21 cellular contexts compared by ENCODE assay signal in the genomic region with DNA sequence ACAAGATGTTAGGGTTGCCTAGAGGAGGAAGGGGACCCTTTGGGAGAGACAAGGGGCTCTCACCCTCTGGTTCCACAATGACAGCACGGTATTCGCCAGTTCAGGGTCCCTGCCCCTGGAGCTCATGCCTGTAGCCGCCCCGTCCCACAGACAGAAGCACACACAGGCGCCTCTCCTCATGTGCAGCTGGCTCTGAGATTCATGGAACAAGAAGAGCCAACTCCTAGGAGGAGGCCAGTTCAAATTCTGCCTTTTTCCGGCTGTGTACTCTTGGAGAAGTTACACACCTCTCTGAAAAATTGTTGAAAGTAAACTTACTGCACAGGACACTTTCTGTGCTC. TPM values are rescaled to one million over a fixed set of nuclear protein-coding genes. Genes with fewer than 3 reads are reported as not detected.
DNase-seq lines count a peak whose midpoint lies in the region; ATAC-seq, FAIRE-seq and TF ChIP-seq lines count a peak whose summit lies in the region.
"Had no signal": no experiment of that assay in that cellular context is flagged by ENCODE, and none has a peak within 500 bp of the region (broad histone marks: within the 10 kb centered on the region; RNA-seq: fewer than 3 reads in every experiment).

No MANE protein-coding gene starts in this region.

- no peak overlapping the region for H4K5ac ChIP-seq in IMR-90 (ENCODE audit: low read depth, low read length)
- no peak overlapping the region for H4K5ac ChIP-seq in H1 (ENCODE audit: insufficient read length, low read depth, low read length)

- peaks cover 9% of the 10 kb centered on the region for H3K4me1 ChIP-seq in IMR-90 (ENCODE audit: control insufficient read depth, insufficient read depth, low read length)
- peaks cover 25% of the 10 kb centered on the region for H3K4me1 ChIP-seq in adipocyte (ENCODE audit: control insufficient read depth, insufficient read depth, low read length)
- H3K4me1 ChIP-seq in H1 (replicated peaks in 1 of 4; ENCODE audit: control insufficient read depth in 3 of 4, insufficient read depth in 4 of 4, low read length in 3 of 4): peaks cover 0 to 13% (median 6%) of the 10 kb centered on the region in 4 experiments; a peak in 4 of 7 replicates
- peaks cover 13% of the 10 kb centered on the region for H3K4me1 ChIP-seq in prostate gland (replicated peaks)
- H3K4me1 ChIP-seq: BE2C, HAP-1 had no signal

- peak overlapping the region; percentile 77; the same call in 1 of the 3 replicates for H2BK15ac ChIP-seq in IMR-90 (ENCODE audit: low read depth, low read length)
- no peak overlapping the region for H2BK15ac ChIP-seq in H1 (ENCODE audit: low read length)

- H2BK5ac ChIP-seq in IMR-90 (ENCODE audit: low read depth, low read length, poor library complexity, severe bottlenecking) (peak overlapping the region; percentile 62), H1 (ENCODE audit: low read depth, low read length) (no peak overlapping the region)

- H3K18ac ChIP-seq in IMR-90 (ENCODE audit: low read depth, low read length): no peak overlapping the region; the same call in 1 of the 2 replicates
- no peak overlapping the region for H3K18ac ChIP-seq in H1 (ENCODE audit: extremely low read depth, low read length)

- no TSS peak for BruUV-seq in IMR-90 (replicated peaks; lab: Mats Ljungman, UMichigan)

- FAIRE-seq in H1 (lab: Jason Lieb, UNC): no peak

- H3K9me1 ChIP-seq in IMR-90 (ENCODE audit: insufficient read depth, low read length): peaks cover 10% of the 10 kb centered on the region

- TF ChIP-seq EP300 in H1 (IDR thresholded peaks at IDR 0.05; ENCODE audit: borderline replicate concordance in 1 of 2, low read depth in 2 of 2, low read length in 2 of 2): no peak

- H3K4ac ChIP-seq in IMR-90 (ENCODE audit: low read depth, low read length) (peak overlapping the region; percentile 86), H1 (replicated peaks; ENCODE audit: insufficient read length, low read depth, low read length) (no peak overlapping the region)

- H2AK5ac ChIP-seq in IMR-90 (ENCODE audit: low read depth, low read length): peak overlapping the region; percentile 67; the same call in 1 of the 2 replicates
- no peak overlapping the region for H2AK5ac ChIP-seq in H1 (ENCODE audit: low read depth, low read length)

- H4K91ac ChIP-seq in IMR-90 (ENCODE audit: insufficient read depth, low read depth, low read length): peak overlapping the region; percentile 99
- H4K91ac ChIP-seq in H1 (replicated peaks; ENCODE audit: insufficient read length, low read length): no peak overlapping the region

- H3K23ac ChIP-seq in IMR-90 (ENCODE audit: low read depth, low read length): no peak overlapping the region
- H3K23ac ChIP-seq in H1 (ENCODE audit: insufficient read length): no peak overlapping the region

- no peaks in the 10 kb centered on the region for H3K79me2 ChIP-seq in H1 (ENCODE audit: control insufficient read depth in 1 of 2, insufficient read depth in 2 of 2, low read length in 2 of 2)

- TF ChIP-seq RAD21 in IMR-90 (IDR thresholded peaks at IDR 0.05; ENCODE audit: low read length): no peak
- TF ChIP-seq RAD21 in H1 (IDR thresholded peaks at IDR 0.05 in 1 of 2, conservative IDR thresholded peaks at IDR 0.05 in 1 of 2; ENCODE audit: low read depth in 2 of 2, low read length in 2 of 2): no peak

- intact Hi-C loops in IMR-90 (cut with micrococcal nuclease) (no loop called here), prostate gland (cut with DNase I) (no loop called here)

- no peak overlapping the region for H3K27ac ChIP-seq in IMR-90 (ENCODE audit: insufficient read depth, low read length)
- H3K27ac ChIP-seq in H1 (ENCODE audit: low read depth, low read length): no peak overlapping the region
- H3K27ac ChIP-seq in substantia nigra (ENCODE audit: low read depth, low read length, poor library complexity, severe bottlenecking): peak overlapping the region; percentile 64
- H3K27ac ChIP-seq in prostate gland: no peak overlapping the region

- dilution Hi-C loops in IMR-90 (cut with HindIII; ENCODE audit: low sequenced_read_pairs, unreplicated experiment): no loop called here

- H3K9ac ChIP-seq in IMR-90 (ENCODE audit: low read depth, low read length): no peak overlapping the region
- peak overlapping the region; percentile 55 for H3K9ac ChIP-seq in adipocyte (ENCODE audit: low read length)
- H3K9ac ChIP-seq in H1 (replicated peaks in 1 of 4; ENCODE audit: extremely low read depth in 1 of 4, low read depth in 3 of 4, low read length in 3 of 4): no peak overlapping the region
- H3K9ac ChIP-seq: SK-N-SH had no signal

- TF ChIP-seq CTCF in IMR-90 (conservative IDR thresholded peaks at IDR 0.05; ENCODE audit: low read depth, low read length) (no peak), H1 (IDR thresholded peaks at IDR 0.05; ENCODE audit: control extremely low read depth in 1 of 3, insufficient read depth in 1 of 3, low read depth in 1 of 3, low read length in 3 of 3) (no peak), prostate gland (IDR thresholded peaks at IDR 0.05) (no peak)

- ATAC-seq in IMR-90 (ENCODE audit: low read depth): no peak
- ATAC-seq in GM21515 (IDR thresholded peaks at IDR 0.05; ENCODE audit: unreplicated experiment): no peak
- ATAC-seq in GM19023 (IDR thresholded peaks at IDR 0.05; ENCODE audit: unreplicated experiment): no peak
- ATAC-seq: Panc1 had no signal

- no peaks in the 10 kb centered on the region for H3K23me2 ChIP-seq in H1 (ENCODE audit: low read depth, low read length)

- 100% methylated on average over 2 of the region's 6 CpGs; no CpG with 5 or more reads in 1 of the 2 experiments for WGBS in IMR-90 (ENCODE audit: extremely low coverage in 2 of 2, insufficient read length in 1 of 2), 2 experiments
- WGBS in H1 (ENCODE audit: extremely low coverage in 1 of 2, insufficient coverage in 1 of 2, insufficient read length in 1 of 2, insufficient replicate concordance in 2 of 2, low coverage in 1 of 2, low lambda C conversion rate in 2 of 2, missing lambda C conversion rate in 1 of 2), 2 experiments: 86% methylated on average over 6 of the region's 6 CpGs; no CpG with 5 or more reads in 1 of the 2 experiments
- WGBS in prostate gland: 95% methylated on average over 6 of the region's 6 CpGs

- CTCF ChIA-PET in IMR-90 (lab: Yijun Ruan, JAX) (no interaction called here), H1 (lab: Charles Lee; ENCODE audit: partially characterized antibody) (interaction anchor here (0.9 to 3.9 kb wide), 4 partner anchors 11 to 555 kb away, joined by 3 to 20 read pairs (median 8); no protein-coding TSS in a partner anchor)

- H3K79me1 ChIP-seq in IMR-90 (ENCODE audit: low read depth in 1 of 2, low read length in 2 of 2): 0 out of 4 replicates have a peak, but pooled peaks cover 0 to 4% of the 10 kb centered on the region in 2 experiments
- H3K79me1 ChIP-seq in H1 (ENCODE audit: low read depth, low read length): no peaks in the 10 kb centered on the region

- H3K56ac ChIP-seq in IMR-90 (ENCODE audit: extremely low read depth, insufficient read depth, low read length) (no peak overlapping the region), H1 (replicated peaks; ENCODE audit: insufficient read length, low read depth, low read length) (no peak overlapping the region)

- H3K9me3 ChIP-seq in IMR-90 (ENCODE audit: control insufficient read depth, insufficient read depth, low read length): no peaks in the 10 kb centered on the region
- no peaks in the 10 kb centered on the region for H3K9me3 ChIP-seq in adipocyte (ENCODE audit: control insufficient read depth, low read length)
- no peaks in the 10 kb centered on the region for H3K9me3 ChIP-seq in H1 (ENCODE audit: insufficient read depth in 2 of 2, low read depth in 1 of 2, low read length in 1 of 2)
- H3K9me3 ChIP-seq in prostate gland: no peaks in the 10 kb centered on the region
- H3K9me3 ChIP-seq: BE2C, HAP-1, SK-N-SH had no signal

- H4K20me1 ChIP-seq in IMR-90 (ENCODE audit: insufficient read depth, low read length) (no peaks in the 10 kb centered on the region), H1 (replicated peaks in 1 of 2; ENCODE audit: control insufficient read depth in 1 of 2, insufficient read depth in 2 of 2, low read length in 2 of 2) (no peaks in the 10 kb centered on the region)

- TF ChIP-seq POLR2A in IMR-90 (IDR thresholded peaks at IDR 0.05; ENCODE audit: low read depth, low read length): no peak
- TF ChIP-seq POLR2A in H1 (IDR thresholded peaks at IDR 0.05; ENCODE audit: control extremely low read depth in 1 of 2, low read depth in 2 of 2, low read length in 2 of 2): no peak
- TF ChIP-seq POLR2A in prostate gland (IDR thresholded peaks at IDR 0.05): no peak

- no peak overlapping the region for H2AK9ac ChIP-seq in IMR-90 (replicated peaks; ENCODE audit: low read depth, low read length, poor library complexity)

- H3K4me2 ChIP-seq in IMR-90 (ENCODE audit: low read depth, low read length): no peak overlapping the region
- H3K4me2 ChIP-seq in H1 (ENCODE audit: insufficient read depth in 1 of 2, low read depth in 2 of 2, low read length in 2 of 2): no peak overlapping the region
- H3K4me2 ChIP-seq: SK-N-SH had no signal

- POLR2A ChIA-PET in IMR-90 (lab: Charles Lee; ENCODE audit: unreplicated experiment): no interaction called here
- POLR2A ChIA-PET in H1 (lab: Charles Lee; ENCODE audit: partially characterized antibody): no interaction called here

- H2AFZ ChIP-seq in IMR-90 (replicated peaks; ENCODE audit: low read length, poor library complexity): no peak overlapping the region
- H2AFZ ChIP-seq in H1 (ENCODE audit: low read length): 0 out of 2 replicates have a peak overlapping the region, but pooled peaks have one; percentile 14

- H2BK20ac ChIP-seq in IMR-90 (ENCODE audit: low read depth, low read length): peak overlapping the region; percentile 92
- no peak overlapping the region for H2BK20ac ChIP-seq in H1 (ENCODE audit: low read length)

- no peak overlapping the region for H3K14ac ChIP-seq in IMR-90 (replicated peaks; ENCODE audit: low read depth, low read length)
- H3K14ac ChIP-seq in H1 (ENCODE audit: insufficient read length): no peak overlapping the region

- H3K4me3 ChIP-seq in IMR-90 (ENCODE audit: insufficient read depth, low read depth, low read length) (no peak overlapping the region), adipocyte (ENCODE audit: low read length) (no peak overlapping the region), H1 (ENCODE audit: extremely low read depth in 1 of 4, insufficient read depth in 2 of 4, low read depth in 3 of 4, low read length in 4 of 4) (no peak overlapping the region), prostate gland (no peak overlapping the region)
- H3K4me3 ChIP-seq: HAP-1 had no signal

- H2BK12ac ChIP-seq in H1 (ENCODE audit: low read depth, low read length): no peak overlapping the region

- peak overlapping the region; percentile 100 for H2BK120ac ChIP-seq in IMR-90 (ENCODE audit: low read depth, low read length)
- H2BK120ac ChIP-seq in H1 (replicated peaks; ENCODE audit: low read depth, low read length): no peak overlapping the region

- H3K36me3 ChIP-seq in IMR-90 (ENCODE audit: control insufficient read depth, insufficient read depth, low read length) (no peaks in the 10 kb centered on the region), adipocyte (ENCODE audit: control insufficient read depth, insufficient read depth, low read length, severe bottlenecking) (no peaks in the 10 kb centered on the region), H1 (ENCODE audit: control insufficient read depth in 2 of 4, insufficient read depth in 4 of 4, low read length in 3 of 4) (no peaks in the 10 kb centered on the region), prostate gland (no peaks in the 10 kb centered on the region)
- H3K36me3 ChIP-seq: BE2C, HAP-1 had no signal

- peak overlapping the region in 1 of 2 experiments; percentile 95; a peak in 1 of 4 replicates for H4K8ac ChIP-seq in IMR-90 (ENCODE audit: low read depth in 2 of 2, low read length in 2 of 2)
- no peak overlapping the region for H4K8ac ChIP-seq in H1 (ENCODE audit: extremely low read depth, insufficient read depth, low read length)

- no peaks in the 10 kb centered on the region for H3K27me3 ChIP-seq in IMR-90 (ENCODE audit: control insufficient read depth, insufficient read depth, low read length)
- H3K27me3 ChIP-seq in adipocyte (replicated peaks; ENCODE audit: control insufficient read depth, insufficient read depth, low read length): no peaks in the 10 kb centered on the region
- no peaks in the 10 kb centered on the region for H3K27me3 ChIP-seq in H1 (replicated peaks in 1 of 4; ENCODE audit: control insufficient read depth in 3 of 4, extremely low read depth in 1 of 4, insufficient read depth in 3 of 4, low read length in 3 of 4)
- no peaks in the 10 kb centered on the region for H3K27me3 ChIP-seq in prostate gland (replicated peaks; ENCODE audit: insufficient read depth)
- H3K27me3 ChIP-seq: BE2C had no signal

- in situ Hi-C loops in IMR-90 (cut with MboI; ENCODE audit: low sequenced_read_pairs): no loop called here

- no peak for DNase-seq in IMR-90
- no peak for DNase-seq in adipocyte (ENCODE audit: low read depth)
- no peak for DNase-seq in H1 (ENCODE audit: low read depth in 1 of 2, low spot score in 2 of 2)
- no peak for DNase-seq in substantia nigra (lab: John Stamatoyannopoulos, UW)
- DNase-seq in prostate gland (ENCODE audit: low spot score): no peak
- no peak for DNase-seq in OCI-M1 (lab: John Stamatoyannopoulos, UW)
- DNase-seq: BE2C; Calu3; CD4-positive, alpha-beta T cell; DMS53; NCI-H1417 treated with DMSO at 0.1 percent for 48 hours; NCI-H2029 treated with DMSO at 0.1 percent for 48 hours; NCI-H510A treated with DMSO at 0.1 percent for 48 hours; SK-N-SH had no signal

RNA-seq across cellular contexts. Expression of gene BLOC1S4, which starts 15.3 kb away (rescaled TPM):
- total RNA-seq in IMR-90 (2012; rRNA removed) (8.8 and 13.3 TPM in 2 replicates), prostate gland (10 to 100 TPM; 20.4 to 35.2 TPM)
- polyA plus RNA-seq in IMR-90 (2012; rRNA removed) (22.1 and 24.2 TPM in 2 replicates), H1 (2011; rRNA removed) (26.6 and 27.8 TPM in 2 replicates)
- polyA plus RNA-seq in IMR-90 (2012; cell fraction: cytosol; rRNA removed): 7.3 and 27.7 TPM in 2 replicates
- 8.6 and 17.4 TPM in 2 replicates for polyA plus RNA-seq in IMR-90 (2012; cell fraction: nucleus; rRNA removed; ENCODE audit: low replicate concordance)
- 19.1 and 20.5 TPM in 2 replicates for total RNA-seq in H1 (2021; fragmentation: NEBNext Ultra II Directional; extraction: Animal tissue kit (Norgen Biotek cat#: 25700))
- polyA plus RNA-seq in H1 (2011; cell fraction: cytosol; rRNA removed): 29.7 TPM
- 12.4 TPM for polyA plus RNA-seq in H1 (2011; cell fraction: nucleus; rRNA removed)
- 13.3 to 16.7 TPM (median 16.1 TPM) in 4 replicates for polyA plus RNA-seq in H1 (2012, experiment 1 of 2)
- 17.3 TPM for polyA plus RNA-seq in H1 (2012, experiment 2 of 2)
- 16.3 TPM for polyA plus RNA-seq in H1 (2013, experiment 1 of 2)
- polyA plus RNA-seq in H1 (2013, experiment 2 of 2): 15.6 TPM
- 4.3 and 5.2 TPM in 2 replicates for polyA minus RNA-seq in H1 (2011; rRNA and poly(A)+ RNA removed)
- 11.3 TPM for polyA minus RNA-seq in H1 (2011; cell fraction: cytosol; rRNA and poly(A)+ RNA removed)
- polyA minus RNA-seq in H1 (2011; cell fraction: nucleus; rRNA and poly(A)+ RNA removed): 9.9 TPM

RNA-seq across cellular contexts. Expression of gene MRFAP1L1, which starts 21.6 kb away (rescaled TPM):
- total RNA-seq in IMR-90 (2012; rRNA removed) (31.7 and 64.2 TPM in 2 replicates), prostate gland (10 to 100 TPM; 65.2 to 81.9 TPM)
- polyA plus RNA-seq in IMR-90 (2012; rRNA removed) (41.7 and 47.0 TPM in 2 replicates), H1 (2011; rRNA removed) (21.3 and 26.8 TPM in 2 replicates)
- 21.2 and 35.5 TPM in 2 replicates for polyA plus RNA-seq in IMR-90 (2012; cell fraction: cytosol; rRNA removed)
- 7.2 and 19.4 TPM in 2 replicates for polyA plus RNA-seq in IMR-90 (2012; cell fraction: nucleus; rRNA removed; ENCODE audit: low replicate concordance)
- 54.3 TPM in 2 replicates for total RNA-seq in H1 (2021; fragmentation: NEBNext Ultra II Directional; extraction: Animal tissue kit (Norgen Biotek cat#: 25700))
- polyA plus RNA-seq in H1 (2011; cell fraction: cytosol; rRNA removed): 74.6 TPM
- 16.7 TPM for polyA plus RNA-seq in H1 (2011; cell fraction: nucleus; rRNA removed)
- polyA plus RNA-seq in H1 (2012, experiment 1 of 2): 53.6 to 74.9 TPM (median 57.3 TPM) in 4 replicates
- polyA plus RNA-seq in H1 (2012, experiment 2 of 2): 9.4 TPM
- 38.8 TPM for polyA plus RNA-seq in H1 (2013, experiment 1 of 2)
- polyA plus RNA-seq in H1 (2013, experiment 2 of 2): 41.0 TPM
- polyA minus RNA-seq in H1 (2011; rRNA and poly(A)+ RNA removed): 9.8 and 12.3 TPM in 2 replicates
- 15.9 TPM for polyA minus RNA-seq in H1 (2011; cell fraction: cytosol; rRNA and poly(A)+ RNA removed)
- 11.4 TPM for polyA minus RNA-seq in H1 (2011; cell fraction: nucleus; rRNA and poly(A)+ RNA removed)

RNA-seq across cellular contexts. Expression of gene S100P, which starts 37.6 kb away (rescaled TPM):
- total RNA-seq in IMR-90 (2012; rRNA removed) (not detected in 2 replicates), prostate gland (10 to 100 TPM in 1 of 2 donors, 1 to 10 TPM in 1; 7.3 to 21.9 TPM)
- polyA plus RNA-seq in IMR-90 (2012; rRNA removed) (not detected in 2 replicates), H1 (2011; rRNA removed) (not detected in 2 replicates)
- polyA plus RNA-seq in IMR-90 (2012; cell fraction: cytosol; rRNA removed): not detected in 2 replicates
- 0.06 TPM in 1 of 2 replicates, not detected in the other for polyA plus RNA-seq in IMR-90 (2012; cell fraction: nucleus; rRNA removed; ENCODE audit: low replicate concordance)
- not detected in 2 replicates for total RNA-seq in H1 (2021; fragmentation: NEBNext Ultra II Directional; extraction: Animal tissue kit (Norgen Biotek cat#: 25700))
- not detected for polyA plus RNA-seq in H1 (2011; cell fraction: cytosol; rRNA removed)
- polyA plus RNA-seq in H1 (2011; cell fraction: nucleus; rRNA removed): 0.14 TPM
- polyA plus RNA-seq in H1 (2012, experiment 1 of 2): 0.58 TPM in 1 of 4 replicates, not detected in the others
- polyA plus RNA-seq in H1 (2012, experiment 2 of 2): not detected
- not detected for polyA plus RNA-seq in H1 (2013, experiment 1 of 2)
- polyA plus RNA-seq in H1 (2013, experiment 2 of 2): not detected
- not detected in 2 replicates for polyA minus RNA-seq in H1 (2011; rRNA and poly(A)+ RNA removed)
- 12.6 TPM for polyA minus RNA-seq in H1 (2011; cell fraction: cytosol; rRNA and poly(A)+ RNA removed)
- 5.8 TPM for polyA minus RNA-seq in H1 (2011; cell fraction: nucleus; rRNA and poly(A)+ RNA removed)
- total RNA-seq: LHCN-M2, Right ventricle myocardium inferior had no signal
- polyA plus RNA-seq: IgD-negative memory B cell, SK-N-SH had no signal

RNA-seq across cellular contexts. Expression of gene KIAA0232, which starts 51.3 kb away (rescaled TPM):
- total RNA-seq in IMR-90 (2012; rRNA removed): 19.5 and 23.1 TPM in 2 replicates
- 5.8 and 6.8 TPM in 2 replicates for polyA plus RNA-seq in IMR-90 (2012; rRNA removed)
- 1.8 and 4.3 TPM in 2 replicates for polyA plus RNA-seq in IMR-90 (2012; cell fraction: cytosol; rRNA removed)
- polyA plus RNA-seq in IMR-90 (2012; cell fraction: nucleus; rRNA removed; ENCODE audit: low replicate concordance): 3.7 and 10.2 TPM in 2 replicates
- 23.3 TPM in 2 replicates for total RNA-seq in H1 (2021; fragmentation: NEBNext Ultra II Directional; extraction: Animal tissue kit (Norgen Biotek cat#: 25700))
- polyA plus RNA-seq in H1 (2011; rRNA removed): 4.9 and 5.6 TPM in 2 replicates
- 7.7 TPM for polyA plus RNA-seq in H1 (2011; cell fraction: cytosol; rRNA removed)
- polyA plus RNA-seq in H1 (2011; cell fraction: nucleus; rRNA removed): 11.0 TPM
- 7.9 to 13.1 TPM (median 9.8 TPM) in 4 replicates for polyA plus RNA-seq in H1 (2012, experiment 1 of 2)
- 0.59 TPM for polyA plus RNA-seq in H1 (2012, experiment 2 of 2)
- 10.3 TPM for polyA plus RNA-seq in H1 (2013, experiment 1 of 2)
- 9.6 TPM for polyA plus RNA-seq in H1 (2013, experiment 2 of 2)
- polyA minus RNA-seq in H1 (2011; rRNA and poly(A)+ RNA removed): 33.9 and 51.7 TPM in 2 replicates
- polyA minus RNA-seq in H1 (2011; cell fraction: cytosol; rRNA and poly(A)+ RNA removed): 16.7 TPM
- 42.8 TPM for polyA minus RNA-seq in H1 (2011; cell fraction: nucleus; rRNA and poly(A)+ RNA removed)
- total RNA-seq in prostate gland: 10 to 100 TPM; 35.3 to 42.1 TPM
